37 cellular contexts compared by ENCODE assay signal in genomic region chr13:94599877-94600276, GRCh38.
"Had no signal": no experiment of that assay in that cellular context is flagged by ENCODE, and none has a peak within 500 bp of the region (broad histone marks: within the 10 kb centered on the region; RNA-seq: fewer than 3 reads in every experiment).

No MANE protein-coding gene starts in this region.

- H3K4me3 Mint-ChIP-seq: activated naive CD8-positive, alpha-beta T cell; activated naive CD8-positive, alpha-beta T cell treated with anti-CD3 and anti-CD28 coated beads, Interleukin-2, amount 50 U/mL, for 24 hours had no signal

- H3K36me3 Mint-ChIP-seq: brain had no signal

- H3K27me3 Mint-ChIP-seq: activated CD8-positive, alpha-beta T cell treated with anti-CD3 and anti-CD28 coated beads for 36 hours; activated naive CD8-positive, alpha-beta T cell had no signal

- H3K27ac Mint-ChIP-seq: activated naive CD8-positive, alpha-beta T cell; activated T-helper 2 cell treated with anti-CD3 and anti-CD28 coated beads, Interferon-gamma antibody, Interleukin-2, Interleukin-4, amounts not matched to agents 10 μg/mL and 5 μg/mL and 100 μg/mL, durations not matched to agents 14 hours and 24 hours and 36 hours had no signal

- FAIRE-seq: RCC 7860 had no signal

- ATAC-seq: activated CD8-positive, alpha-beta T cell treated with anti-CD3 and anti-CD28 coated beads for 36 hours; activated naive CD8-positive, alpha-beta T cell treated with anti-CD3 and anti-CD28 coated beads, Interleukin-2, amount 50 U/mL, for 24 hours; activated T-cell treated with anti-CD3 and anti-CD28 coated beads, Interleukin-2, amount 50 U/mL, for 72 hours; Right ventricle myocardium inferior; SK-N-SH treated with all-trans-retinoic acid at 6 μM for 48 hours had no signal

- H3K27ac ChIP-seq: KMS-11, PC-9, RWPE1, WERI-Rb-1 had no signal

- DNase-seq: activated CD4-positive, alpha-beta T cell treated with anti-CD3 and anti-CD28 coated beads for 1 hour; activated CD4-positive, alpha-beta T cell treated with anti-CD3 and anti-CD28 coated beads for 48 hours; activated CD4-positive, alpha-beta T cell treated with anti-CD3 and anti-CD28 coated beads, Interleukin-2, amount 50 U/mL, for 4 hours; activated CD4-positive, CD25-positive, alpha-beta regulatory T cell; activated CD8-positive, alpha-beta T cell treated with anti-CD3 and anti-CD28 coated beads for 36 hours; activated gamma-delta T cell; activated naive CD4-positive, alpha-beta T cell treated with anti-CD3 and anti-CD28 coated beads for 36 hours; activated naive CD8-positive, alpha-beta T cell treated with anti-CD3 and anti-CD28 coated beads, Interleukin-2, amount 50 U/mL, for 24 hours; activated T-cell treated with anti-CD3 and anti-CD28 coated beads, Interleukin-2, amount 50 U/mL, for 1 hour; activated T-cell treated with anti-CD3 and anti-CD28 coated beads, Interleukin-2, amount 50 U/mL, for 72 hours; anterior cingulate cortex; central memory CD4-positive, alpha-beta T cell; MM.1S; MV-4-11; NCI-H1092; NCI-H1417; NCI-H146; NCI-H187; NCI-H2029 treated with DMSO at 0.1 percent for 48 hours; NCI-H2107; NCI-H2171; NCI-H510A; NCI-H526; NCI-H748 treated with DMSO at 0.1 percent for 48 hours; NK-92 treated with Interleukin-12 subunit alpha and Interleukin-12 subunit beta, amount 100 ng/mL, for 24 hours; PC-9; SIG-M5; T1000; WERI-Rb-1 had no signal

- H3K4me3 ChIP-seq: PC-9 had no signal
